1 cellular context compared by ENCODE assay signal in genomic region chr11:60924110-60924905, GRCh38.
TF ChIP-seq lines count a peak whose summit lies in the region.

A gene with protein sequence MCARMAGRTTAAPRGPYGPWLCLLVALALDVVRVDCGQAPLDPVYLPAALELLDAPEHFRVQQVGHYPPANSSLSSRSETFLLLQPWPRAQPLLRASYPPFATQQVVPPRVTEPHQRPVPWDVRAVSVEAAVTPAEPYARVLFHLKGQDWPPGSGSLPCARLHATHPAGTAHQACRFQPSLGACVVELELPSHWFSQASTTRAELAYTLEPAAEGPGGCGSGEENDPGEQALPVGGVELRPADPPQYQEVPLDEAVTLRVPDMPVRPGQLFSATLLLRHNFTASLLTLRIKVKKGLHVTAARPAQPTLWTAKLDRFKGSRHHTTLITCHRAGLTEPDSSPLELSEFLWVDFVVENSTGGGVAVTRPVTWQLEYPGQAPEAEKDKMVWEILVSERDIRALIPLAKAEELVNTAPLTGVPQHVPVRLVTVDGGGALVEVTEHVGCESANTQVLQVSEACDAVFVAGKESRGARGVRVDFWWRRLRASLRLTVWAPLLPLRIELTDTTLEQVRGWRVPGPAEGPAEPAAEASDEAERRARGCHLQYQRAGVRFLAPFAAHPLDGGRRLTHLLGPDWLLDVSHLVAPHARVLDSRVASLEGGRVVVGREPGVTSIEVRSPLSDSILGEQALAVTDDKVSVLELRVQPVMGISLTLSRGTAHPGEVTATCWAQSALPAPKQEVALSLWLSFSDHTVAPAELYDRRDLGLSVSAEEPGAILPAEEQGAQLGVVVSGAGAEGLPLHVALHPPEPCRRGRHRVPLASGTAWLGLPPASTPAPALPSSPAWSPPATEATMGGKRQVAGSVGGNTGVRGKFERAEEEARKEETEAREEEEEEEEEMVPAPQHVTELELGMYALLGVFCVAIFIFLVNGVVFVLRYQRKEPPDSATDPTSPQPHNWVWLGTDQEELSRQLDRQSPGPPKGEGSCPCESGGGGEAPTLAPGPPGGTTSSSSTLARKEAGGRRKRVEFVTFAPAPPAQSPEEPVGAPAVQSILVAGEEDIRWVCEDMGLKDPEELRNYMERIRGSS (plus strand): TSS chr11:60924460. CDS start chr11:60924634, 174 bp downstream.

TF ChIP-seq in H1, 55 proteins besides CTCF, POLR2A, EP300 and RAD21 (continued from another document):
- no peak for TF ChIP-seq GTF2F1 (IDR thresholded peaks at IDR 0.05; ENCODE audit: borderline replicate concordance, low read depth, low read length)
- TF ChIP-seq EZH2 (IDR thresholded peaks at IDR 0.05; ENCODE audit: low read depth, low read length, severe bottlenecking): peak; percentile 28
- TF ChIP-seq SRF (IDR thresholded peaks at IDR 0.05; ENCODE audit: low read depth, low read length): no peak
- TF ChIP-seq POU5F1 (IDR thresholded peaks at IDR 0.05; ENCODE audit: low read depth, low read length): no peak
- TF ChIP-seq FOSL1 (IDR thresholded peaks at IDR 0.05; ENCODE audit: insufficient read depth, low read depth, low read length): peak; percentile 95
- 0 out of 2 replicates have a peak, but pooled peaks have one; percentile 25 for TF ChIP-seq SP4 (IDR thresholded peaks at IDR 0.05; ENCODE audit: low read length)
- TF ChIP-seq TCF12 (IDR thresholded peaks at IDR 0.05; ENCODE audit: low read depth, low read length): peak; percentile 13; the same call in 1 of the 2 replicates
- no peak for TF ChIP-seq YY1 (IDR thresholded peaks at IDR 0.05; ENCODE audit: low read depth, low read length)
- no peak for TF ChIP-seq CHD7 (IDR thresholded peaks at IDR 0.05; ENCODE audit: insufficient replicate concordance, low read length)
- TF ChIP-seq RXRA (IDR thresholded peaks at IDR 0.05; ENCODE audit: insufficient read depth, low read depth, low read length): no peak
- TF ChIP-seq HDAC6 (IDR thresholded peaks at IDR 0.05; ENCODE audit: low read depth, low read length): no peak
- TF ChIP-seq SP2 (IDR thresholded peaks at IDR 0.05; ENCODE audit: low read length): no peak
- TF ChIP-seq BCL11A (IDR thresholded peaks at IDR 0.05; ENCODE audit: low read depth in 2 of 2, low read length in 2 of 2): no peak
- TF ChIP-seq SUZ12 (IDR thresholded peaks at IDR 0.05; ENCODE audit: low read length): no peak
- no peak for TF ChIP-seq CBX8 (IDR thresholded peaks at IDR 0.05; ENCODE audit: borderline replicate concordance, low read depth, low read length)
- TF ChIP-seq TBP (IDR thresholded peaks at IDR 0.05; ENCODE audit: low read depth, low read length): no peak
- TF ChIP-seq E2F6 (IDR thresholded peaks at IDR 0.05): peak; percentile 72
- no peak for TF ChIP-seq JUN (IDR thresholded peaks at IDR 0.05; ENCODE audit: low read depth, low read length)
- TF ChIP-seq POLR2AphosphoS5 (IDR thresholded peaks at IDR 0.05; ENCODE audit: low read depth, low read length): no peak
- no peak for TF ChIP-seq GABPA (IDR thresholded peaks at IDR 0.05; ENCODE audit: borderline replicate concordance, insufficient read depth, low read length)
- peak; percentile 31 for TF ChIP-seq TAF7 (optimal IDR thresholded peaks at IDR 0.05; ENCODE audit: borderline replicate concordance, low read depth, low read length)
- TF ChIP-seq SP1 (IDR thresholded peaks at IDR 0.05; ENCODE audit: low read depth, low read length): no peak
- peak; percentile 66 for TF ChIP-seq PHF8 (conservative IDR thresholded peaks at IDR 0.05; ENCODE audit: low read depth, low read length)
- no peak for TF ChIP-seq CHD2 (IDR thresholded peaks at IDR 0.05; ENCODE audit: low read length)
- peak; percentile 11 for TF ChIP-seq ASH2L (IDR thresholded peaks at IDR 0.05; ENCODE audit: low read length)
- TF ChIP-seq NANOG (IDR thresholded peaks at IDR 0.05; ENCODE audit: insufficient read depth, low read depth, low read length, poor library complexity, severe bottlenecking): no peak
- TF ChIP-seq TEAD4 (IDR thresholded peaks at IDR 0.05; ENCODE audit: low read depth, low read length): no peak; the same call in 1 of the 2 replicates
- TF ChIP-seq MAFK (IDR thresholded peaks at IDR 0.05; ENCODE audit: low read depth, low read length): no peak
- TF ChIP-seq KDM5A (IDR thresholded peaks at IDR 0.05; ENCODE audit: low read length): no peak
- TF ChIP-seq KDM4A (IDR thresholded peaks at IDR 0.05; ENCODE audit: low read depth, low read length, severe bottlenecking): peak; percentile 74
- no peak for TF ChIP-seq ZNF274 (IDR thresholded peaks at IDR 0.05; ENCODE audit: borderline replicate concordance, extremely low read depth, low read length)
- TF ChIP-seq SIX5 (IDR thresholded peaks at IDR 0.05; ENCODE audit: low read depth, low read length): no peak
- no peak for TF ChIP-seq JUND (IDR thresholded peaks at IDR 0.05; ENCODE audit: low read length)
- no peak for TF ChIP-seq HDAC2 (IDR thresholded peaks at IDR 0.05; ENCODE audit: borderline replicate concordance in 1 of 2, low read depth in 2 of 2, low read length in 2 of 2)
- peak; percentile 31 to 59; a peak in 2 of 4 replicates for TF ChIP-seq SIN3A (conservative IDR thresholded peaks at IDR 0.05 in 1 of 2, IDR thresholded peaks at IDR 0.05 in 1 of 2; ENCODE audit: low read depth in 1 of 2, low read length in 2 of 2)
- TF ChIP-seq RNF2 (IDR thresholded peaks at IDR 0.05; ENCODE audit: borderline replicate concordance, low read depth, low read length, missing control alignments, poor library complexity, severe bottlenecking): no peak
- 0 out of 2 replicates have a peak, but pooled peaks have one; percentile 31 for TF ChIP-seq RBBP5 (IDR thresholded peaks at IDR 0.05; ENCODE audit: borderline replicate concordance, low read depth, low read length)
- TF ChIP-seq BACH1 (IDR thresholded peaks at IDR 0.05; ENCODE audit: low read length): no peak
- no peak for TF ChIP-seq NRF1 (IDR thresholded peaks at IDR 0.05; ENCODE audit: low read depth, low read length)
- TF ChIP-seq CREB1 (IDR thresholded peaks at IDR 0.05): 0 out of 2 replicates have a peak, but pooled peaks have one; percentile 50
- TF ChIP-seq ATF3 (IDR thresholded peaks at IDR 0.05; ENCODE audit: insufficient read depth, low read depth, low read length): no peak
- TF ChIP-seq SIRT6 (IDR thresholded peaks at IDR 0.05; ENCODE audit: low read length): no peak
- TF ChIP-seq, protein P1, sequence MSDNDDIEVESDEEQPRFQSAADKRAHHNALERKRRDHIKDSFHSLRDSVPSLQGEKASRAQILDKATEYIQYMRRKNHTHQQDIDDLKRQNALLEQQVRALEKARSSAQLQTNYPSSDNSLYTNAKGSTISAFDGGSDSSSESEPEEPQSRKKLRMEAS (IDR thresholded peaks at IDR 0.05): peak; percentile 94
- TF ChIP-seq SAP30 (IDR thresholded peaks at IDR 0.05; ENCODE audit: insufficient read depth, insufficient replicate concordance, low read length): no peak
- TF ChIP-seq CEBPB (IDR thresholded peaks at IDR 0.05; ENCODE audit: low read depth, low read length): no peak
- no peak for TF ChIP-seq ATF2 (IDR thresholded peaks at IDR 0.05; ENCODE audit: low read length)
